Comparison of ENCODE assay signal across 1 cellular context in genomic region chr13:95754069-95754468, GRCh38.
TF ChIP-seq lines count a peak whose summit lies in the region.

No MANE protein-coding gene starts in this region.

TF ChIP-seq in HepG2, 621 proteins besides CTCF, POLR2A, EP300 and RAD21 (continued from another document):
- TF ChIP-seq AHDC1 (CRISPR knock-in tag; IDR thresholded peaks at IDR 0.05; ENCODE audit: borderline replicate concordance): no peak
- TF ChIP-seq ZNF224 (CRISPR knock-in tag; IDR thresholded peaks at IDR 0.05): no peak
- no peak for TF ChIP-seq FOSL2 (CRISPR knock-in tag; IDR thresholded peaks at IDR 0.05)
- no peak for TF ChIP-seq ZNF552 (CRISPR knock-in tag; IDR thresholded peaks at IDR 0.05; ENCODE audit: borderline replicate concordance)
